31 cellular contexts compared by ENCODE assay signal in genomic region chr1:176783281-176783680, GRCh38.
DNase-seq lines count a peak whose midpoint lies in the region; ATAC-seq, FAIRE-seq and TF ChIP-seq lines count a peak whose summit lies in the region.
"Had no signal": no experiment of that assay in that cellular context is flagged by ENCODE, and none has a peak within 500 bp of the region (broad histone marks: within the 10 kb centered on the region; RNA-seq: fewer than 3 reads in every experiment).

No MANE protein-coding gene starts in this region.

- POLR2A ChIA-PET in K562 (lab: Yijun Ruan, JAX), result interaction anchor here (0.6 kb wide), 1 partner anchor 10 kb away, joined by 3 read pairs; no protein-coding TSS in a partner anchor

- peak; percentile 29 for DNase-seq in OCI-M1 (lab: John Stamatoyannopoulos, UW)
- DNase-seq in K562 (ENCODE audit: extremely low read depth in 1 of 4, low spot score in 3 of 4), result no peak
- DNase-seq in cardiac septum (ENCODE audit: low spot score), result no peak
- DNase-seq in H4 (ENCODE audit: low spot score), result no peak
- DNase-seq: 8988T; ACHN; AML-193; BE2C; C1 segment of cervical spinal cord; Caco-2; Calu3; CD4-positive, alpha-beta memory T cell; CD4-positive, alpha-beta T cell; CD4-positive, CD25-positive, alpha-beta regulatory T cell; CD8-positive, alpha-beta memory T cell; CD8-positive, alpha-beta T cell; COR-L47; DMS 273 treated with DMSO at 0.1 percent for 48 hours; DMS153; DMS53; DMS79; DMS79 treated with DMSO at 0.1 percent for 48 hours; DND-41; EL had no signal

- H3K4me1 ChIP-seq in K562 (replicated peaks in 1 of 2; ENCODE audit: control insufficient read depth in 2 of 2, insufficient read depth in 2 of 2, low read length in 2 of 2), result no peaks in the 10 kb centered on the region
- H3K4me1 ChIP-seq: A549; BLaER1; BLaER1 treated with 17β-estradiol and CSF1 and Interleukin-3, amounts not matched to agents 10 nM and 100 nM; Caco-2 had no signal

- ATAC-seq in K562, result no peak; the same call in 2 of the 3 replicates
- ATAC-seq: A549; CD8-positive, alpha-beta T cell had no signal

- TF ChIP-seq EP300 in K562 (IDR thresholded peaks at IDR 0.05; ENCODE audit: low read length), result no peak

- in situ Hi-C loops in K562 (cut with MboI), result no loop called here

- TF ChIP-seq RAD21 in K562 (CRISPR knock-in tag; conservative IDR thresholded peaks at IDR 0.05 in 1 of 2, IDR thresholded peaks at IDR 0.05 in 1 of 2), result no peak

- H3K9me3 ChIP-seq in K562 (replicated peaks; ENCODE audit: control insufficient read depth, insufficient read depth, low read depth, low read length), result no peaks in the 10 kb centered on the region
- H3K9me3 ChIP-seq: A549; BE2C; BLaER1; BLaER1 treated with 17β-estradiol and CSF1 and Interleukin-3, amounts not matched to agents 10 nM and 100 nM; Caco-2 had no signal

- H3K4me3 ChIP-seq in K562, result no peak overlapping the region
- H3K4me3 ChIP-seq: A549; BLaER1; BLaER1 treated with 17β-estradiol and CSF1 and Interleukin-3, amounts not matched to agents 10 nM and 100 nM had no signal

- no peak overlapping the region for H3K9ac ChIP-seq in K562 (ENCODE audit: insufficient read depth in 1 of 2, low read depth in 2 of 2, low read length in 2 of 2)
- H3K9ac ChIP-seq: BLaER1; BLaER1 treated with 17β-estradiol and CSF1 and Interleukin-3, amounts not matched to agents 10 nM and 100 nM had no signal

- no peak overlapping the region for H3K27ac ChIP-seq in K562 (ENCODE audit: extremely low read depth, low read depth, low read length)
- H3K27ac ChIP-seq: 22Rv1; A549; BLaER1; BLaER1 treated with 17β-estradiol and CSF1 and Interleukin-3, amounts not matched to agents 10 nM and 100 nM; C4-2B had no signal

- no peak for TF ChIP-seq POLR2A in K562 (conservative IDR thresholded peaks at IDR 0.05)

- H3K79me2 ChIP-seq in K562 (ENCODE audit: control insufficient read depth, insufficient read depth, low read length), result no peaks in the 10 kb centered on the region

- H2AFZ ChIP-seq in K562 (ENCODE audit: low read depth, low read length), result no peak overlapping the region

- H3K27me3 ChIP-seq in K562 (ENCODE audit: control insufficient read depth in 2 of 2, insufficient read depth in 2 of 2, low read length in 2 of 2), result peaks cover 6 to 8% of the 10 kb centered on the region in 2 experiments; a peak in 4 of 5 replicates
- H3K27me3 ChIP-seq: BE2C; BLaER1; BLaER1 treated with 17β-estradiol and CSF1 and Interleukin-3, amounts not matched to agents 10 nM and 100 nM had no signal

- FAIRE-seq in K562 (lab: Jason Lieb, UNC), result no peak
- FAIRE-seq: A204.1, A549, D721Med had no signal

- no peaks in the 10 kb centered on the region for H3K36me3 ChIP-seq in K562 (ENCODE audit: control insufficient read depth, insufficient read depth, low read length)
- H3K36me3 ChIP-seq: BE2C; BLaER1; BLaER1 treated with 17β-estradiol and CSF1 and Interleukin-3, amounts not matched to agents 10 nM and 100 nM had no signal

- H3K4me2 ChIP-seq in K562 (ENCODE audit: insufficient read depth, low read length), result no peak overlapping the region
- H3K4me2 ChIP-seq: A549; BLaER1; BLaER1 treated with 17β-estradiol and CSF1 and Interleukin-3, amounts not matched to agents 10 nM and 100 nM had no signal

- CTCF ChIA-PET in K562 (lab: Yijun Ruan, JAX; ENCODE audit: low intra/inter-chr PET ratio), result no interaction called here

- H4K20me1 ChIP-seq in K562 (replicated peaks; ENCODE audit: control insufficient read depth, insufficient read depth, low read length), result no peaks in the 10 kb centered on the region
- H4K20me1 ChIP-seq: BLaER1; BLaER1 treated with 17β-estradiol and CSF1 and Interleukin-3, amounts not matched to agents 10 nM and 100 nM had no signal

- WGBS in K562 (ENCODE audit: insufficient coverage, low coverage, missing lambda C conversion rate), result 3% methylated on average over 4 of the region's 4 CpGs

- BruUV-seq in K562 (replicated peaks; lab: Mats Ljungman, UMichigan), result no TSS peak

- H3K9me1 ChIP-seq in K562 (ENCODE audit: control insufficient read depth, insufficient read depth, low read length), result no peaks in the 10 kb centered on the region

- no peak for TF ChIP-seq CTCF in K562 (IDR thresholded peaks at IDR 0.05 in 2 of 3, conservative IDR thresholded peaks at IDR 0.05 in 1 of 3; ENCODE audit: insufficient read depth in 2 of 3, low read depth in 1 of 3, low read length in 3 of 3)

- intact Hi-C loops in K562 (cut with micrococcal nuclease), result no loop called here
- intact Hi-C loops in cardiac septum (cut with DNase I), result no loop called here

TF ChIP-seq in K562, 482 proteins besides CTCF, POLR2A, EP300 and RAD21:
- TF ChIP-seq PKNOX1 (IDR thresholded peaks at IDR 0.05) (0 out of 2 replicates have a peak, but pooled peaks have one; percentile 23), NR2C2 (CRISPR knock-in tag; IDR thresholded peaks at IDR 0.05) (no peak), NR2C2 (tag; IDR thresholded peaks at IDR 0.05) (peak; percentile 19; the same call in 1 of the 2 replicates), TRIM24 (IDR thresholded peaks at IDR 0.05) (peak in 1 of 2 experiments; percentile 16; a peak in 1 of 4 replicates), MEIS2 (IDR thresholded peaks at IDR 0.05; ENCODE audit: partially characterized antibody) (peak; percentile 72), SMAD4 (CRISPR knock-in tag; conservative IDR thresholded peaks at IDR 0.05) (no peak), CEBPG (CRISPR knock-in tag; IDR thresholded peaks at IDR 0.05) (no peak), CEBPG (tag; conservative IDR thresholded peaks at IDR 0.05 in 1 of 2, IDR thresholded peaks at IDR 0.05 in 1 of 2) (peak; percentile 40 to 80; a peak in 3 of 4 replicates), PBX2 (CRISPR knock-in tag; IDR thresholded peaks at IDR 0.05; ENCODE audit: low read depth) (no peak), PBX2 (tag; conservative IDR thresholded peaks at IDR 0.05; ENCODE audit: low read depth) (0 out of 2 replicates have a peak, but pooled peaks have one; percentile 26), CREB5 (CRISPR knock-in tag; IDR thresholded peaks at IDR 0.05) (no peak)
